In genomic region chr12:3193131-3193530, GRCh38 we compare ENCODE assay signal across 5 cellular contexts.
"Had no signal": no experiment of that assay in that cellular context is flagged by ENCODE, and none has a peak within 500 bp of the region (broad histone marks: within the 10 kb centered on the region; RNA-seq: fewer than 3 reads in every experiment).

No MANE protein-coding gene starts in this region.

- DNase-seq: H9, HCEC 1CT, IMR-90 had no signal

- ATAC-seq: GM23338, K562 had no signal
